Comparison of ENCODE assay signal across 2 cellular contexts in the genomic region with DNA sequence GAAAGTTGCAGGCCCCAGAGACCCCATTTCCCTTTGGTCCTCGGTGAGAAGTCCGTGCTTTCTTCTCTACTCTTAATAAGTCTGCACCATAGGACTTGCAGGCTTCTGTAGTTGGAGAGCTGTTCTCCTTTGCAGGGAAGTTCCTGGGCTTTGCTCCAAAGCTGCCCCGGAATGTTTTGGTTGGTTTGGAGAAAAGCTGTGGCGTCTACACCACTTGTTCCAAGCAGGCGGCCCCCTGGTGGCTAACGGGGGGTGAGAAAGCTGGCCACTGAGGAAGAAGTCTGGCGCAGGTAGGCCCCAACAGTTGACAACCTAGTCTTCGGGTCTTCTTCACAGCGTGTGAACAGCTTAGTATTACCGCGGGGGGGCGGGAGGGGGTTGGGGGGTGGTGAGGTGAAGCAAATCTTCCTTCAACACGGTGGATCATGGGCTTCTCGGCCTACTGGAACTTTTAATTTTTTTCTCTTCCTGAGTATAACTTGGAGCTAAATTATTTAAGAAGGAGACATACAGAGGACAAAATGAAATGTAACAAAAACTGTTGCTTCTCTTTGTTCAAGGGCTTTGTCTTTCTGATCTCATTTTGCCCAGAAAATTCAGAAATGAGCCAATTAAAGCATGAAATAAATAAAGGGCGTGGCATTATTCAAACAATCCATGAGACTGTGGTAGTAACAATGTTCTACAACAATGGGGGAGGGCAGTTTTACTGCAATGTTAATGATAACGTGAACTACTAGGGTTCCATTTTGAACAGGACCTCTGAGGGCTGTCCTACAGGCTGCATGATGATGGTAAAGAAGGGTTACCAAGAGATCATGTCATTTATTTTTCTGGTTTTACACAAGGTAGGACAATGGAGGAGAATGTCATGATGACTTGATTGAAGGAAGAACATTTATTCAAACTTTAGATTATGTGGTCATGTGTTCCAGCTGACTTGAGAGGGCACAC.
TF ChIP-seq lines count a peak whose summit lies in the region.

No MANE protein-coding gene starts in this region.

TF ChIP-seq in IMR-90, 13 proteins besides CTCF, POLR2A, EP300 and RAD21:
- TF ChIP-seq SMC3 (IDR thresholded peaks at IDR 0.05; ENCODE audit: low read depth, low read length) = no peak
- no peak for TF ChIP-seq RCOR1 (IDR thresholded peaks at IDR 0.05; ENCODE audit: insufficient replicate concordance, low read length)
- no peak for TF ChIP-seq CHD1 (IDR thresholded peaks at IDR 0.05; ENCODE audit: low read depth, low read length)
- no peak for TF ChIP-seq RFX5 (IDR thresholded peaks at IDR 0.05; ENCODE audit: low read depth, low read length)
- TF ChIP-seq MXI1 (IDR thresholded peaks at IDR 0.05; ENCODE audit: borderline replicate concordance, low read depth, low read length) = no peak
- TF ChIP-seq MAZ (IDR thresholded peaks at IDR 0.05; ENCODE audit: borderline replicate concordance, low read depth, low read length) = no peak
- TF ChIP-seq, protein P1, sequence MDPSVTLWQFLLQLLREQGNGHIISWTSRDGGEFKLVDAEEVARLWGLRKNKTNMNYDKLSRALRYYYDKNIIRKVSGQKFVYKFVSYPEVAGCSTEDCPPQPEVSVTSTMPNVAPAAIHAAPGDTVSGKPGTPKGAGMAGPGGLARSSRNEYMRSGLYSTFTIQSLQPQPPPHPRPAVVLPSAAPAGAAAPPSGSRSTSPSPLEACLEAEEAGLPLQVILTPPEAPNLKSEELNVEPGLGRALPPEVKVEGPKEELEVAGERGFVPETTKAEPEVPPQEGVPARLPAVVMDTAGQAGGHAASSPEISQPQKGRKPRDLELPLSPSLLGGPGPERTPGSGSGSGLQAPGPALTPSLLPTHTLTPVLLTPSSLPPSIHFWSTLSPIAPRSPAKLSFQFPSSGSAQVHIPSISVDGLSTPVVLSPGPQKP (IDR thresholded peaks at IDR 0.05; ENCODE audit: borderline replicate concordance, low read depth, low read length) = no peak

TF ChIP-seq in liver, 16 proteins besides CTCF, POLR2A, EP300 and RAD21:
- TF ChIP-seq ZBTB33 (IDR thresholded peaks at IDR 0.05) (no peak), MAX (IDR thresholded peaks at IDR 0.05) (no peak), SP1 (IDR thresholded peaks at IDR 0.05) (peak; percentile 23), FOXA2 (IDR thresholded peaks at IDR 0.05) (no peak), REST (IDR thresholded peaks at IDR 0.05) (no peak), NR2F2 (IDR thresholded peaks at IDR 0.05) (no peak), JUND (IDR thresholded peaks at IDR 0.05) (no peak), RXRA (IDR thresholded peaks at IDR 0.05) (peak; percentile 26 to 28), GABPA (IDR thresholded peaks at IDR 0.05 in 1 of 2, conservative IDR thresholded peaks at IDR 0.05 in 1 of 2) (no peak), HNF4G (IDR thresholded peaks at IDR 0.05) (no peak), HNF4A (conservative IDR thresholded peaks at IDR 0.05) (peak; percentile 30), YY1 (IDR thresholded peaks at IDR 0.05) (peak; percentile 40), FOXA1 (IDR thresholded peaks at IDR 0.05) (no peak), TAF1 (conservative IDR thresholded peaks at IDR 0.05) (no peak), EGR1 (IDR thresholded peaks at IDR 0.05; ENCODE audit: low read depth in 2 of 2) (no peak)
- TF ChIP-seq, protein P2, sequence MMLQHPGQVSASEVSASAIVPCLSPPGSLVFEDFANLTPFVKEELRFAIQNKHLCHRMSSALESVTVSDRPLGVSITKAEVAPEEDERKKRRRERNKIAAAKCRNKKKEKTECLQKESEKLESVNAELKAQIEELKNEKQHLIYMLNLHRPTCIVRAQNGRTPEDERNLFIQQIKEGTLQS (IDR thresholded peaks at IDR 0.05) = no peak
